Comparison of ENCODE assay signal across 11 cellular contexts in genomic region chr17:69415431-69415830, GRCh38. TPM values are rescaled to one million over a fixed set of nuclear protein-coding genes. Genes with fewer than 3 reads are reported as not detected.
DNase-seq lines count a peak whose midpoint lies in the region; FAIRE-seq and TF ChIP-seq lines count a peak whose summit lies in the region.
"Had no signal": no experiment of that assay in that cellular context is flagged by ENCODE, and none has a peak within 500 bp of the region (broad histone marks: within the 10 kb centered on the region; RNA-seq: fewer than 3 reads in every experiment).

No MANE protein-coding gene starts in this region.

- H3K4me2 ChIP-seq in astrocyte (ENCODE audit: low read length): peak overlapping the region; percentile 95

- 16% methylated on average over 6 of the region's 6 CpGs for WGBS in liver
- 14% methylated on average over 6 of the region's 6 CpGs for WGBS in thymus

- DNase-seq in H7: no peak
- no peak for DNase-seq in astrocyte (ENCODE audit: low read depth)
- DNase-seq in NCI-H82 treated with DMSO at 0.1 percent for 48 hours (lab: John Stamatoyannopoulos, UW; ENCODE audit: unreplicated experiment): no peak
- DNase-seq in SIG-M5 treated with dmso at 0.1 percent for 504 hours (lab: John Stamatoyannopoulos, UW; ENCODE audit: unreplicated experiment): no peak
- DNase-seq in NK-92 (lab: John Stamatoyannopoulos, UW; ENCODE audit: unreplicated experiment): no peak
- DNase-seq: activated T-cell treated with anti-CD3 and anti-CD28 coated beads, Interleukin-2, amount 50 U/mL, for 24 hours; stimulated activated CD4-positive, alpha-beta T cell treated with anti-CD3 and anti-CD28 coated beads, Interleukin-2, amount 100 ng/mL, for 48 hours had no signal

- no peak overlapping the region for H3K27ac Mint-ChIP-seq in astrocyte (ENCODE audit: unreplicated experiment)
- H3K27ac Mint-ChIP-seq: activated T-cell treated with anti-CD3 and anti-CD28 coated beads, Interleukin-2, amount 50 U/mL, for 24 hours; dendritic cell treated with granulocyte-macrophage colony-stimulating factor and Interleukin-4, amounts not matched to agents 40 ng/mL and 50 ng/mL, for 4 days; T-cell had no signal

- H2AFZ ChIP-seq in astrocyte (ENCODE audit: low read depth, low read length): no peak overlapping the region

- no peaks in the 10 kb centered on the region for H3K27me3 ChIP-seq in H7 (ENCODE audit: control insufficient read depth, insufficient read depth, low read length)
- H3K27me3 ChIP-seq in astrocyte (ENCODE audit: insufficient read depth, low read length): no peaks in the 10 kb centered on the region
- H3K27me3 ChIP-seq in liver (ENCODE audit: control insufficient read depth in 4 of 4, insufficient read depth in 4 of 4, low read length in 3 of 4): no peaks in the 10 kb centered on the region
- no peaks in the 10 kb centered on the region for H3K27me3 ChIP-seq in thymus (ENCODE audit: control insufficient read depth, insufficient read depth)

- H3K27me3 Mint-ChIP-seq in astrocyte (ENCODE audit: low read depth, unreplicated experiment): peaks cover 2% of the 10 kb centered on the region
- H3K27me3 Mint-ChIP-seq: activated T-cell treated with anti-CD3 and anti-CD28 coated beads, Interleukin-2, amount 50 U/mL, for 24 hours; dendritic cell treated with granulocyte-macrophage colony-stimulating factor and Interleukin-4, amounts not matched to agents 40 ng/mL and 50 ng/mL, for 4 days; T-cell had no signal

- no peaks in the 10 kb centered on the region for H3K79me2 ChIP-seq in astrocyte (ENCODE audit: insufficient read depth, low read length)

- H3K4me1 ChIP-seq in astrocyte (ENCODE audit: insufficient read depth, low read length) (peaks cover 8% of the 10 kb centered on the region), liver (ENCODE audit: control insufficient read depth in 4 of 4, insufficient read depth in 4 of 4, low read length in 3 of 4) (peaks cover 0 to 16% (median 11%) of the 10 kb centered on the region in 4 donors), thymus (ENCODE audit: control insufficient read depth, insufficient read depth, low read length) (peaks cover 4% of the 10 kb centered on the region)

- peaks cover 12% of the 10 kb centered on the region for H3K4me1 Mint-ChIP-seq in astrocyte (ENCODE audit: low read depth, unreplicated experiment)

- H3K27ac ChIP-seq in astrocyte (ENCODE audit: low read depth, low read length) (no peak overlapping the region), liver (ENCODE audit: low read depth in 1 of 2, low read length in 2 of 2) (no peak overlapping the region), thymus (ENCODE audit: low read depth) (no peak overlapping the region)

- FAIRE-seq in astrocyte (lab: Jason Lieb, UNC): no peak

- TF ChIP-seq CTCF in astrocyte (IDR thresholded peaks at IDR 0.05; ENCODE audit: insufficient read depth, low read depth, low read length): no peak
- TF ChIP-seq CTCF in liver (IDR thresholded peaks at IDR 0.05; ENCODE audit: low read depth, low read length, missing input control): no peak

- H3K4me3 Mint-ChIP-seq in astrocyte (ENCODE audit: unreplicated experiment): no peak overlapping the region
- H3K4me3 Mint-ChIP-seq: activated T-cell treated with anti-CD3 and anti-CD28 coated beads, Interleukin-2, amount 50 U/mL, for 24 hours; dendritic cell treated with granulocyte-macrophage colony-stimulating factor and Interleukin-4, amounts not matched to agents 40 ng/mL and 50 ng/mL, for 4 days; T-cell had no signal

- no peaks in the 10 kb centered on the region for H3K9me3 ChIP-seq in astrocyte (ENCODE audit: insufficient read depth, low read depth, low read length)
- no peaks in the 10 kb centered on the region for H3K9me3 ChIP-seq in liver (ENCODE audit: control insufficient read depth in 4 of 4, low read length in 3 of 4)
- no peaks in the 10 kb centered on the region for H3K9me3 ChIP-seq in thymus (ENCODE audit: control insufficient read depth)

- no peak for TF ChIP-seq RAD21 in liver (IDR thresholded peaks at IDR 0.05)

- no peaks in the 10 kb centered on the region for H3K36me3 Mint-ChIP-seq in astrocyte (ENCODE audit: low read depth, unreplicated experiment)

- H3K9me3 Mint-ChIP-seq in astrocyte (ENCODE audit: unreplicated experiment): no peaks in the 10 kb centered on the region
- H3K9me3 Mint-ChIP-seq: activated T-cell treated with anti-CD3 and anti-CD28 coated beads, Interleukin-2, amount 50 U/mL, for 24 hours; dendritic cell treated with granulocyte-macrophage colony-stimulating factor and Interleukin-4, amounts not matched to agents 40 ng/mL and 50 ng/mL, for 4 days; T-cell had no signal

- no peaks in the 10 kb centered on the region for H4K20me1 ChIP-seq in astrocyte (ENCODE audit: insufficient read depth, low read length)

- H3K9ac ChIP-seq in astrocyte (ENCODE audit: low read length): no peak overlapping the region
- H3K9ac ChIP-seq in liver (ENCODE audit: low read depth in 1 of 2, low read length in 2 of 2): peak overlapping the region in 1 of 2 donors; percentile 54

- H3K36me3 ChIP-seq in H7 (replicated peaks; ENCODE audit: control insufficient read depth, insufficient read depth, low read length) (no peaks in the 10 kb centered on the region), astrocyte (ENCODE audit: insufficient read depth, low read length) (no peaks in the 10 kb centered on the region), liver (ENCODE audit: control insufficient read depth in 4 of 4, insufficient read depth in 3 of 4, low read depth in 1 of 4, low read length in 3 of 4) (no peaks in the 10 kb centered on the region), thymus (ENCODE audit: control insufficient read depth, insufficient read depth) (no peaks in the 10 kb centered on the region)

- H3K4me3 ChIP-seq in H7 (ENCODE audit: insufficient read depth, low read depth, low read length): peak overlapping the region; percentile 36
- peak overlapping the region; percentile 33 for H3K4me3 ChIP-seq in astrocyte (ENCODE audit: insufficient read depth, low read depth, low read length)
- H3K4me3 ChIP-seq in liver (ENCODE audit: low read depth in 1 of 3, low read length in 3 of 3): peak overlapping the region; percentile 25 to 98 (median 54)
- H3K4me3 ChIP-seq in thymus (ENCODE audit: low read length): peak overlapping the region; percentile 81

TF ChIP-seq in liver, 16 proteins besides CTCF, POLR2A, EP300 and RAD21:
- TF ChIP-seq SP1 (IDR thresholded peaks at IDR 0.05) (no peak), RXRA (IDR thresholded peaks at IDR 0.05) (no peak), FOXA1 (IDR thresholded peaks at IDR 0.05) (no peak)

RNA-seq across cellular contexts. Expression of gene MAP2K6, which starts 0.9 kb away (rescaled TPM):
- total RNA-seq in H7 (2014; rRNA removed; shearing (Covaris generic)): 11.9 and 17.2 TPM in 2 replicates
- 8.8 and 10.1 TPM in 2 replicates for total RNA-seq in astrocyte
- total RNA-seq in liver: 1 to 10 TPM; 2.0 to 5.4 TPM
- 1 to 10 TPM in 1 of 2 donors, under 1 TPM in 1; 0.31 to 3.2 TPM for polyA plus RNA-seq in liver
- polyA plus RNA-seq in thymus: 11.2 TPM
